Comparison of ENCODE assay signal across 1 cellular context in the genomic region with DNA sequence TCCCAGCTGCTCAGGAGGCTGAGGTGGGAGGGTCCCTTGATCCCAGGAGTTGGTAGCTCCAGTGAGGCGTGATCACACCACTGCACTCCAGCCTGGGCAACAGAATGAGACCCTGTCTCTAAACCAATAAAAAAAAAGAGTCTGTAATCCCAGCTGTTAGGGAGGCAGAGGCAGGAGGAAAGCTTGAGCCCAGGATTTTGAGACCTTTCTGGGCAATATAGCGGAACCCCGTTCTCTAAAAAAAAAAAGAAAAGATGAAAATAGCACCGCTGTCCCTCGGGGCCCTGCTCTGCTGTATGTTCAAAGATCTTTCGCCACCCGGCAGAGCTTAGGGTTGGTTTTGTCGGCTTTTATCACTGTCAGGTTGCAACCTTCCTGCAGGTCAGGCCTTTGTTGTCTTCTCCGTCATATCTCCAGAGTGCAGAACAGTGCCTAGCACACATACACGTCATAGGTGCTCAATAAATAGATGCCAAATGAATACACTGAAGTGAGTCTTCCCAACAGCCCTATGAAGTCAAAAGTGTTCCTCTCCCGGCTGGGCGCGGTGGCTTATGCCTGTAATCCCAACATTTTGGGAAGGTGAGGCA.
TF ChIP-seq lines count a peak whose summit lies in the region.

No MANE protein-coding gene starts in this region.

TF ChIP-seq in HepG2, 621 proteins besides CTCF, POLR2A, EP300 and RAD21 (continued from another document and continues in another):
- TF ChIP-seq, protein P1, sequence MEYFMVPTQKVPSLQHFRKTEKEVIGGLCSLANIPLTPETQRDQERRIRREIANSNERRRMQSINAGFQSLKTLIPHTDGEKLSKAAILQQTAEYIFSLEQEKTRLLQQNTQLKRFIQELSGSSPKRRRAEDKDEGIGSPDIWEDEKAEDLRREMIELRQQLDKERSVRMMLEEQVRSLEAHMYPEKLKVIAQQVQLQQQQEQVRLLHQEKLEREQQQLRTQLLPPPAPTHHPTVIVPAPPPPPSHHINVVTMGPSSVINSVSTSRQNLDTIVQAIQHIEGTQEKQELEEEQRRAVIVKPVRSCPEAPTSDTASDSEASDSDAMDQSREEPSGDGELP (IDR thresholded peaks at IDR 0.05; ENCODE audit: borderline replicate concordance, low read depth): no peak
- TF ChIP-seq GATAD2A (CRISPR knock-in tag; IDR thresholded peaks at IDR 0.05) (0 out of 2 replicates have a peak, but pooled peaks have one; percentile 33), PAF1 (CRISPR knock-in tag; IDR thresholded peaks at IDR 0.05) (no peak), ZNF746 (CRISPR knock-in tag; IDR thresholded peaks at IDR 0.05) (no peak), REPIN1 (CRISPR knock-in tag; IDR thresholded peaks at IDR 0.05; ENCODE audit: borderline replicate concordance, low read depth) (no peak), ZNF564 (CRISPR knock-in tag; IDR thresholded peaks at IDR 0.05) (no peak), CHCHD3 (CRISPR knock-in tag; IDR thresholded peaks at IDR 0.05) (no peak), SOX13 (IDR thresholded peaks at IDR 0.05) (no peak), SOX13 (CRISPR knock-in tag; conservative IDR thresholded peaks at IDR 0.05 in 1 of 2, IDR thresholded peaks at IDR 0.05 in 1 of 2) (0 out of 4 replicates have a peak, but pooled peaks of 1 of the 2 experiments have one; percentile 18), NR2F6 (IDR thresholded peaks at IDR 0.05) (no peak), NR2F6 (CRISPR knock-in tag; IDR thresholded peaks at IDR 0.05) (0 out of 2 replicates have a peak, but pooled peaks have one; percentile 16), ZNF777 (CRISPR knock-in tag; IDR thresholded peaks at IDR 0.05) (no peak), SMYD3 (CRISPR knock-in tag; IDR thresholded peaks at IDR 0.05) (no peak), DNMT1 (CRISPR knock-in tag; IDR thresholded peaks at IDR 0.05) (no peak), SP2 (CRISPR knock-in tag; IDR thresholded peaks at IDR 0.05) (no peak), CREM (IDR thresholded peaks at IDR 0.05) (peak; percentile 38; the same call in 1 of the 2 replicates), CREM (CRISPR knock-in tag; IDR thresholded peaks at IDR 0.05) (no peak), ZKSCAN5 (CRISPR knock-in tag; IDR thresholded peaks at IDR 0.05) (no peak), TEAD2 (CRISPR knock-in tag; IDR thresholded peaks at IDR 0.05) (no peak), EED (CRISPR knock-in tag; IDR thresholded peaks at IDR 0.05) (no peak), RCOR2 (CRISPR knock-in tag; IDR thresholded peaks at IDR 0.05) (no peak), ZBTB38 (CRISPR knock-in tag; IDR thresholded peaks at IDR 0.05) (peak; percentile 82), KLF11 (CRISPR knock-in tag; IDR thresholded peaks at IDR 0.05) (no peak), CBX1 (IDR thresholded peaks at IDR 0.05; ENCODE audit: low read depth) (no peak), FOSL1 (CRISPR knock-in tag; IDR thresholded peaks at IDR 0.05; ENCODE audit: borderline replicate concordance) (no peak), HOXA3 (CRISPR knock-in tag; IDR thresholded peaks at IDR 0.05) (peak; percentile 60; the same call in 1 of the 2 replicates), ZNF570 (CRISPR knock-in tag; IDR thresholded peaks at IDR 0.05; ENCODE audit: borderline replicate concordance) (no peak), PITX1 (CRISPR knock-in tag; IDR thresholded peaks at IDR 0.05) (no peak), KAT8 (CRISPR knock-in tag; IDR thresholded peaks at IDR 0.05) (no peak), ZNF121 (CRISPR knock-in tag; IDR thresholded peaks at IDR 0.05) (0 out of 2 replicates have a peak, but pooled peaks have one; percentile 5), DPF2 (CRISPR knock-in tag; IDR thresholded peaks at IDR 0.05; ENCODE audit: borderline replicate concordance, low read depth) (no peak), MAF1 (CRISPR knock-in tag; IDR thresholded peaks at IDR 0.05; ENCODE audit: borderline replicate concordance) (no peak)
- TF ChIP-seq, protein P2, sequence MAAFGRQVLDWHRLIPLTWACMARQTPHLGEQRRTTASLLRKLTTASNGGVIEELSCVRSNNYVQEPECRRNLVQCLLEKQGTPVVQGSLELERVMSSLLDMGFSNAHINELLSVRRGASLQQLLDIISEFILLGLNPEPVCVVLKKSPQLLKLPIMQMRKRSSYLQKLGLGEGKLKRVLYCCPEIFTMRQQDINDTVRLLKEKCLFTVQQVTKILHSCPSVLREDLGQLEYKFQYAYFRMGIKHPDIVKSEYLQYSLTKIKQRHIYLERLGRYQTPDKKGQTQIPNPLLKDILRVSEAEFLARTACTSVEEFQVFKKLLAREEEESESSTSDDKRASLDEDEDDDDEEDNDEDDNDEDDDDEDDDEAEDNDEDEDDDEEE (CRISPR knock-in tag; IDR thresholded peaks at IDR 0.05): peak; percentile 25; the same call in 1 of the 2 replicates
- TF ChIP-seq, protein P3, sequence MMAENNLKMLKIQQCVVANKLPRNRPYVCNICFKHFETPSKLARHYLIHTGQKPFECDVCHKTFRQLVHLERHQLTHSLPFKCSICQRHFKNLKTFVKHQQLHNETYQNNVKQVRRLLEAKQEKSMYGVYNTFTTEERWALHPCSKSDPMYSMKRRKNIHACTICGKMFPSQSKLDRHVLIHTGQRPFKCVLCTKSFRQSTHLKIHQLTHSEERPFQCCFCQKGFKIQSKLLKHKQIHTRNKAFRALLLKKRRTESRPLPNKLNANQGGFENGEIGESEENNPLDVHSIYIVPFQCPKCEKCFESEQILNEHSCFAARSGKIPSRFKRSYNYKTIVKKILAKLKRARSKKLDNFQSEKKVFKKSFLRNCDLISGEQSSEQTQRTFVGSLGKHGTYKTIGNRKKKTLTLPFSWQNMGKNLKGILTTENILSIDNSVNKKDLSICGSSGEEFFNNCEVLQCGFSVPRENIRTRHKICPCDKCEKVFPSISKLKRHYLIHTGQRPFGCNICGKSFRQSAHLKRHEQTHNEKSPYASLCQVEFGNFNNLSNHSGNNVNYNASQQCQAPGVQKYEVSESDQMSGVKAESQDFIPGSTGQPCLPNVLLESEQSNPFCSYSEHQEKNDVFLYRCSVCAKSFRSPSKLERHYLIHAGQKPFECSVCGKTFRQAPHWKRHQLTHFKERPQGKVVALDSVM (CRISPR knock-in tag; IDR thresholded peaks at IDR 0.05): peak; percentile 52; the same call in 1 of the 2 replicates
- TF ChIP-seq, protein P4, sequence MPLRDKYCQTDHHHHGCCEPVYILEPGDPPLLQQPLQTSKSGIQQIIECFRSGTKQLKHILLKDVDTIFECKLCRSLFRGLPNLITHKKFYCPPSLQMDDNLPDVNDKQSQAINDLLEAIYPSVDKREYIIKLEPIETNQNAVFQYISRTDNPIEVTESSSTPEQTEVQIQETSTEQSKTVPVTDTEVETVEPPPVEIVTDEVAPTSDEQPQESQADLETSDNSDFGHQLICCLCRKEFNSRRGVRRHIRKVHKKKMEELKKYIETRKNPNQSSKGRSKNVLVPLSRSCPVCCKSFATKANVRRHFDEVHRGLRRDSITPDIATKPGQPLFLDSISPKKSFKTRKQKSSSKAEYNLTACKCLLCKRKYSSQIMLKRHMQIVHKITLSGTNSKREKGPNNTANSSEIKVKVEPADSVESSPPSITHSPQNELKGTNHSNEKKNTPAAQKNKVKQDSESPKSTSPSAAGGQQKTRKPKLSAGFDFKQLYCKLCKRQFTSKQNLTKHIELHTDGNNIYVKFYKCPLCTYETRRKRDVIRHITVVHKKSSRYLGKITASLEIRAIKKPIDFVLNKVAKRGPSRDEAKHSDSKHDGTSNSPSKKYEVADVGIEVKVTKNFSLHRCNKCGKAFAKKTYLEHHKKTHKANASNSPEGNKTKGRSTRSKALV (CRISPR knock-in tag; IDR thresholded peaks at IDR 0.05): no peak
- TF ChIP-seq, protein P5, sequence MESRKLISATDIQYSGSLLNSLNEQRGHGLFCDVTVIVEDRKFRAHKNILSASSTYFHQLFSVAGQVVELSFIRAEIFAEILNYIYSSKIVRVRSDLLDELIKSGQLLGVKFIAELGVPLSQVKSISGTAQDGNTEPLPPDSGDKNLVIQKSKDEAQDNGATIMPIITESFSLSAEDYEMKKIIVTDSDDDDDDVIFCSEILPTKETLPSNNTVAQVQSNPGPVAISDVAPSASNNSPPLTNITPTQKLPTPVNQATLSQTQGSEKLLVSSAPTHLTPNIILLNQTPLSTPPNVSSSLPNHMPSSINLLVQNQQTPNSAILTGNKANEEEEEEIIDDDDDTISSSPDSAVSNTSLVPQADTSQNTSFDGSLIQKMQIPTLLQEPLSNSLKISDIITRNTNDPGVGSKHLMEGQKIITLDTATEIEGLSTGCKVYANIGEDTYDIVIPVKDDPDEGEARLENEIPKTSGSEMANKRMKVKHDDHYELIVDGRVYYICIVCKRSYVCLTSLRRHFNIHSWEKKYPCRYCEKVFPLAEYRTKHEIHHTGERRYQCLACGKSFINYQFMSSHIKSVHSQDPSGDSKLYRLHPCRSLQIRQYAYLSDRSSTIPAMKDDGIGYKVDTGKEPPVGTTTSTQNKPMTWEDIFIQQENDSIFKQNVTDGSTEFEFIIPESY (CRISPR knock-in tag; IDR thresholded peaks at IDR 0.05): peak; percentile 43; the same call in 1 of the 2 replicates
- TF ChIP-seq, protein P6, sequence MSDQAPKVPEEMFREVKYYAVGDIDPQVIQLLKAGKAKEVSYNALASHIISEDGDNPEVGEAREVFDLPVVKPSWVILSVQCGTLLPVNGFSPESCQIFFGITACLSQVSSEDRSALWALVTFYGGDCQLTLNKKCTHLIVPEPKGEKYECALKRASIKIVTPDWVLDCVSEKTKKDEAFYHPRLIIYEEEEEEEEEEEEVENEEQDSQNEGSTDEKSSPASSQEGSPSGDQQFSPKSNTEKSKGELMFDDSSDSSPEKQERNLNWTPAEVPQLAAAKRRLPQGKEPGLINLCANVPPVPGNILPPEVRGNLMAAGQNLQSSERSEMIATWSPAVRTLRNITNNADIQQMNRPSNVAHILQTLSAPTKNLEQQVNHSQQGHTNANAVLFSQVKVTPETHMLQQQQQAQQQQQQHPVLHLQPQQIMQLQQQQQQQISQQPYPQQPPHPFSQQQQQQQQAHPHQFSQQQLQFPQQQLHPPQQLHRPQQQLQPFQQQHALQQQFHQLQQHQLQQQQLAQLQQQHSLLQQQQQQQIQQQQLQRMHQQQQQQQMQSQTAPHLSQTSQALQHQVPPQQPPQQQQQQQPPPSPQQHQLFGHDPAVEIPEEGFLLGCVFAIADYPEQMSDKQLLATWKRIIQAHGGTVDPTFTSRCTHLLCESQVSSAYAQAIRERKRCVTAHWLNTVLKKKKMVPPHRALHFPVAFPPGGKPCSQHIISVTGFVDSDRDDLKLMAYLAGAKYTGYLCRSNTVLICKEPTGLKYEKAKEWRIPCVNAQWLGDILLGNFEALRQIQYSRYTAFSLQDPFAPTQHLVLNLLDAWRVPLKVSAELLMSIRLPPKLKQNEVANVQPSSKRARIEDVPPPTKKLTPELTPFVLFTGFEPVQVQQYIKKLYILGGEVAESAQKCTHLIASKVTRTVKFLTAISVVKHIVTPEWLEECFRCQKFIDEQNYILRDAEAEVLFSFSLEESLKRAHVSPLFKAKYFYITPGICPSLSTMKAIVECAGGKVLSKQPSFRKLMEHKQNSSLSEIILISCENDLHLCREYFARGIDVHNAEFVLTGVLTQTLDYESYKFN (CRISPR knock-in tag; conservative IDR thresholded peaks at IDR 0.05): peak; percentile 36
- TF ChIP-seq, protein P7, sequence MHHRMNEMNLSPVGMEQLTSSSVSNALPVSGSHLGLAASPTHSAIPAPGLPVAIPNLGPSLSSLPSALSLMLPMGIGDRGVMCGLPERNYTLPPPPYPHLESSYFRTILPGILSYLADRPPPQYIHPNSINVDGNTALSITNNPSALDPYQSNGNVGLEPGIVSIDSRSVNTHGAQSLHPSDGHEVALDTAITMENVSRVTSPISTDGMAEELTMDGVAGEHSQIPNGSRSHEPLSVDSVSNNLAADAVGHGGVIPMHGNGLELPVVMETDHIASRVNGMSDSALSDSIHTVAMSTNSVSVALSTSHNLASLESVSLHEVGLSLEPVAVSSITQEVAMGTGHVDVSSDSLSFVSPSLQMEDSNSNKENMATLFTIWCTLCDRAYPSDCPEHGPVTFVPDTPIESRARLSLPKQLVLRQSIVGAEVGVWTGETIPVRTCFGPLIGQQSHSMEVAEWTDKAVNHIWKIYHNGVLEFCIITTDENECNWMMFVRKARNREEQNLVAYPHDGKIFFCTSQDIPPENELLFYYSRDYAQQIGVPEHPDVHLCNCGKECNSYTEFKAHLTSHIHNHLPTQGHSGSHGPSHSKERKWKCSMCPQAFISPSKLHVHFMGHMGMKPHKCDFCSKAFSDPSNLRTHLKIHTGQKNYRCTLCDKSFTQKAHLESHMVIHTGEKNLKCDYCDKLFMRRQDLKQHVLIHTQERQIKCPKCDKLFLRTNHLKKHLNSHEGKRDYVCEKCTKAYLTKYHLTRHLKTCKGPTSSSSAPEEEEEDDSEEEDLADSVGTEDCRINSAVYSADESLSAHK (CRISPR knock-in tag; IDR thresholded peaks at IDR 0.05; ENCODE audit: borderline replicate concordance): no peak
- TF ChIP-seq, protein P8, sequence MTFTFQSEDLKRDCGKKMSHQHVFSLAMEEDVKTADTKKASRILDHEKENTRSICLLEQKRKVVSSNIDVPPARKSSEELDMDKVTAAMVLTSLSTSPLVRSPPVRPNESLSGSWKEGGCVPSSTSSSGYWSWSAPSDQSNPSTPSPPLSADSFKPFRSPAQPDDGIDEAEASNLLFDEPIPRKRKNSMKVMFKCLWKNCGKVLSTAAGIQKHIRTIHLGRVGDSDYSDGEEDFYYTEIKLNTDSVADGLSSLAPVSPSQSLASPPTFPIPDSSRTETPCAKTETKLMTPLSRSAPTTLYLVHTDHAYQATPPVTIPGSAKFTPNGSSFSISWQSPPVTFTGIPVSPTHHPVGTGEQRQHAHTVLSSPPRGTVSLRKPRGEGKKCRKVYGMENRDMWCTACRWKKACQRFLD (CRISPR knock-in tag; IDR thresholded peaks at IDR 0.05; ENCODE audit: borderline replicate concordance): no peak
- TF ChIP-seq, protein P9, sequence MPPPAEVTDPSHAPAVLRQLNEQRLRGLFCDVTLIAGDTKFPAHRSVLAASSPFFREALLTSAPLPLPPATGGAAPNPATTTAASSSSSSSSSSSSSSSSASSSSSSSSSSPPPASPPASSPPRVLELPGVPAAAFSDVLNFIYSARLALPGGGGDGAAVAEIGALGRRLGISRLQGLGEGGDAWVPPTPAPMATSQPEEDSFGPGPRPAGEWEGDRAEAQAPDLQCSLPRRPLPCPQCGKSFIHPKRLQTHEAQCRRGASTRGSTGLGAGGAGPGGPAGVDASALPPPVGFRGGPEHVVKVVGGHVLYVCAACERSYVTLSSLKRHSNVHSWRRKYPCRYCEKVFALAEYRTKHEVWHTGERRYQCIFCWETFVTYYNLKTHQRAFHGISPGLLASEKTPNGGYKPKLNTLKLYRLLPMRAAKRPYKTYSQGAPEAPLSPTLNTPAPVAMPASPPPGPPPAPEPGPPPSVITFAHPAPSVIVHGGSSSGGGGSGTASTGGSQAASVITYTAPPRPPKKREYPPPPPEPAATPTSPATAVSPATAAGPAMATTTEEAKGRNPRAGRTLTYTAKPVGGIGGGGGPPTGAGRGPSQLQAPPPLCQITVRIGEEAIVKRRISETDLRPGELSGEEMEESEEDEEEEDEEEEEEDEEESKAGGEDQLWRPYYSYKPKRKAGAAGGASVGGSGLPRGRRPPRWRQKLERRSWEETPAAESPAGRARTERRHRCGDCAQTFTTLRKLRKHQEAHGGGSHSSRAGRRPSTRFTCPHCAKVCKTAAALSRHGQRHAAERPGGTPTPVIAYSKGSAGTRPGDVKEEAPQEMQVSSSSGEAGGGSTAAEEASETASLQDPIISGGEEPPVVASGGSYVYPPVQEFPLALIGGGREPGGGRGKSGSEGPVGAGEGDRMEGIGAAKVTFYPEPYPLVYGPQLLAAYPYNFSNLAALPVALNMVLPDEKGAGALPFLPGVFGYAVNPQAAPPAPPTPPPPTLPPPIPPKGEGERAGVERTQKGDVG (CRISPR knock-in tag; IDR thresholded peaks at IDR 0.05; ENCODE audit: borderline replicate concordance): peak; percentile 83; the same call in 1 of the 2 replicates
- TF ChIP-seq, protein P10, sequence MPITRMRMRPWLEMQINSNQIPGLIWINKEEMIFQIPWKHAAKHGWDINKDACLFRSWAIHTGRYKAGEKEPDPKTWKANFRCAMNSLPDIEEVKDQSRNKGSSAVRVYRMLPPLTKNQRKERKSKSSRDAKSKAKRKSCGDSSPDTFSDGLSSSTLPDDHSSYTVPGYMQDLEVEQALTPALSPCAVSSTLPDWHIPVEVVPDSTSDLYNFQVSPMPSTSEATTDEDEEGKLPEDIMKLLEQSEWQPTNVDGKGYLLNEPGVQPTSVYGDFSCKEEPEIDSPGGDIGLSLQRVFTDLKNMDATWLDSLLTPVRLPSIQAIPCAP (CRISPR knock-in tag; IDR thresholded peaks at IDR 0.05; ENCODE audit: low read depth): no peak
